ENCODE assay signal across 7 cellular contexts in genomic region chr12:31591308-31591901, GRCh38. TPM values are rescaled to one million over a fixed set of nuclear protein-coding genes. Genes with fewer than 3 reads are reported as not detected.
A peak's percentile ranks its signal among the peaks of the same experiment; 100 is the strongest.
DNase-seq lines count a peak whose midpoint lies in the region; ATAC-seq, FAIRE-seq and TF ChIP-seq lines count a peak whose summit lies in the region.

No MANE protein-coding gene starts in this region.

- in situ Hi-C loops in mammary epithelial cell (cut with MboI; ENCODE audit: low sequenced_read_pairs in 2 of 2) = no loop called here

- no peaks in the 10 kb centered on the region for H3K9me3 ChIP-seq in MM.1S (replicated peaks; ENCODE audit: insufficient read depth, low read length)
- no peaks in the 10 kb centered on the region for H3K9me3 ChIP-seq in mammary epithelial cell (replicated peaks; ENCODE audit: insufficient read depth, low read length)
- H3K9me3 ChIP-seq in kidney (ENCODE audit: control insufficient read depth in 1 of 2, low read length in 2 of 2) = no peaks in the 10 kb centered on the region
- no peaks in the 10 kb centered on the region for H3K9me3 ChIP-seq in spleen

- H3K27ac ChIP-seq in GM23338 (ENCODE audit: low read depth) = no peak overlapping the region
- no peak overlapping the region for H3K27ac ChIP-seq in MM.1S (ENCODE audit: low read length)
- no peak overlapping the region for H3K27ac ChIP-seq in mammary epithelial cell (ENCODE audit: insufficient read depth, low read depth, low read length)
- peak overlapping the region; percentile 89 to 92 for H3K27ac ChIP-seq in kidney (ENCODE audit: low read depth in 2 of 2, low read length in 2 of 2)
- peak overlapping the region; percentile 88 to 97 (median 96) for H3K27ac ChIP-seq in spleen

- peak overlapping the region; percentile 31; the same call in 1 of the 2 replicates for H3K27ac Mint-ChIP-seq in GM23338

- H3K4me1 ChIP-seq in GM23338 (ENCODE audit: insufficient read depth) (peaks cover 13% of the 10 kb centered on the region), MM.1S (ENCODE audit: low read length) (peaks cover 27% of the 10 kb centered on the region), mammary epithelial cell (ENCODE audit: insufficient read depth, low read length) (peaks cover 12% of the 10 kb centered on the region), kidney (ENCODE audit: control insufficient read depth in 1 of 2, insufficient read depth in 1 of 2, low read depth in 1 of 2, low read length in 2 of 2) (peaks cover 0 to 5% of the 10 kb centered on the region in 2 donors), spleen (peaks cover 9 to 53% (median 30%) of the 10 kb centered on the region in 6 donors)

- H3K9me2 ChIP-seq in GM23338 (ENCODE audit: insufficient read depth) = peaks cover 3% of the 10 kb centered on the region; the same call in 1 of the 2 replicates
- no peaks in the 10 kb centered on the region for H3K9me2 ChIP-seq in MM.1S (replicated peaks; ENCODE audit: insufficient read depth, low read length)

- 28% methylated on average over 13 of the region's 23 CpGs for WGBS in mammary epithelial cell (ENCODE audit: low coverage, missing lambda C conversion rate)
- 4 to 8% (median 5%) methylated on average over 17 to 23 of the region's 23 CpGs for WGBS in spleen, 5 donors

- peak overlapping the region; percentile 92 for H3K4me2 ChIP-seq in GM23338
- peak overlapping the region; percentile 74 for H3K4me2 ChIP-seq in MM.1S (ENCODE audit: low read depth, low read length)
- H3K4me2 ChIP-seq in mammary epithelial cell (ENCODE audit: insufficient read depth, low read depth, low read length) = peak overlapping the region; percentile 93

- peaks cover 17% of the 10 kb centered on the region for H3K4me1 Mint-ChIP-seq in GM23338

- H4K20me1 ChIP-seq in GM23338 (replicated peaks; ENCODE audit: insufficient read depth) = peaks cover 8% of the 10 kb centered on the region
- no peaks in the 10 kb centered on the region for H4K20me1 ChIP-seq in MM.1S (ENCODE audit: insufficient read depth, low read length)
- no peaks in the 10 kb centered on the region for H4K20me1 ChIP-seq in mammary epithelial cell (ENCODE audit: insufficient read depth, low read length)

- dilution Hi-C loops in mammary epithelial cell (cut with HindIII; ENCODE audit: low sequenced_read_pairs) = no loop called here

- H3K27me3 ChIP-seq in GM23338 (ENCODE audit: insufficient read depth) = peaks cover 32% of the 10 kb centered on the region
- no peaks in the 10 kb centered on the region for H3K27me3 ChIP-seq in MM.1S (replicated peaks; ENCODE audit: insufficient read depth, low read length)
- no peaks in the 10 kb centered on the region for H3K27me3 ChIP-seq in mammary epithelial cell (ENCODE audit: insufficient read depth, low read length)
- peaks cover 0 to 25% (median 3%) of the 10 kb centered on the region in 7 donors for H3K27me3 ChIP-seq in spleen (replicated peaks in 1 of 7)

- H3K4me3 ChIP-seq in GM23338 = peak overlapping the region; percentile 75
- H3K4me3 ChIP-seq in MM.1S (ENCODE audit: low read length) = peak overlapping the region; percentile 65
- H3K4me3 ChIP-seq in mammary epithelial cell (replicated peaks in 1 of 3; ENCODE audit: insufficient read depth in 1 of 3, low read depth in 2 of 3, low read length in 3 of 3) = peak overlapping the region; percentile 24 to 70 (median 61)
- H3K4me3 ChIP-seq in kidney (ENCODE audit: low read length in 2 of 2) = peak overlapping the region; percentile 87 to 92
- H3K4me3 ChIP-seq in spleen = peak overlapping the region; percentile 38 to 86 (median 82)

- no peaks in the 10 kb centered on the region; the same call in 1 of the 3 replicates for H3K9me3 Mint-ChIP-seq in GM23338

- H3K27me3 Mint-ChIP-seq in GM23338 (ENCODE audit: insufficient read depth, low read depth, poor library complexity) = peaks cover 20% of the 10 kb centered on the region

- H3K4me3 Mint-ChIP-seq in GM23338 = peak overlapping the region; percentile 88

- H3K9ac ChIP-seq in MM.1S (ENCODE audit: low read length) (peak overlapping the region; percentile 22; the same call in 1 of the 2 replicates), mammary epithelial cell (ENCODE audit: insufficient read depth, low read length) (no peak overlapping the region), kidney (ENCODE audit: low read length in 2 of 2) (peak overlapping the region; percentile 75 to 93)

- TF ChIP-seq CTCF in GM23338 (conservative IDR thresholded peaks at IDR 0.05; ENCODE audit: low read depth in 2 of 2) = no peak
- TF ChIP-seq CTCF in MM.1S (IDR thresholded peaks at IDR 0.05; ENCODE audit: low read length) = no peak
- TF ChIP-seq CTCF in mammary epithelial cell (conservative IDR thresholded peaks at IDR 0.05 in 1 of 2, IDR thresholded peaks at IDR 0.05 in 1 of 2; ENCODE audit: extremely low read depth in 1 of 2, insufficient read depth in 1 of 2, low read depth in 1 of 2, low read length in 2 of 2) = no peak
- no peak for TF ChIP-seq CTCF in kidney (IDR thresholded peaks at IDR 0.05; ENCODE audit: borderline replicate concordance, extremely low read depth, insufficient read depth)
- TF ChIP-seq CTCF in spleen (IDR thresholded peaks at IDR 0.05 in 8 of 11, conservative IDR thresholded peaks at IDR 0.05 in 3 of 11) = no peak

- FAIRE-seq in GM12892 (lab: Jason Lieb, UNC) = peak; percentile 78
- FAIRE-seq in kidney (lab: Jason Lieb, UNC) = no peak

- no peak for ATAC-seq in GM23338

- CTCF ChIA-PET in mammary epithelial cell (lab: Charles Lee; ENCODE audit: low non-redundant PET) = no interaction called here

- H3F3A ChIP-seq in GM23338 (replicated peaks; ENCODE audit: low read depth) = peaks cover 7% of the 10 kb centered on the region; the same call in 1 of the 2 replicates
- peaks cover 37% of the 10 kb centered on the region for H3F3A ChIP-seq in MM.1S (ENCODE audit: insufficient read depth, low read length)

- no peak for DNase-seq in GM12892 (ENCODE audit: insufficient read length)
- DNase-seq in GM23338 (ENCODE audit: low spot score) = peak; percentile 32
- DNase-seq in MM.1S = no peak
- DNase-seq in mammary epithelial cell = no peak
- peak; percentile 65 for DNase-seq in kidney
- no peak for DNase-seq in spleen
- no peak for DNase-seq in T1000 (lab: John Stamatoyannopoulos, UW)

- H2AFZ ChIP-seq in GM23338 (peak overlapping the region; percentile 80), MM.1S (ENCODE audit: low read length) (peak overlapping the region; percentile 57), mammary epithelial cell (ENCODE audit: low read depth, low read length) (peak overlapping the region; percentile 100)

- TF ChIP-seq POLR2A in GM12892 (IDR thresholded peaks at IDR 0.05; ENCODE audit: low read depth, low read length) (no peak), spleen (IDR thresholded peaks at IDR 0.05) (peak in 1 of 3 donors; percentile 18)

- intact Hi-C loops in mammary epithelial cell (cut with micrococcal nuclease) (loop anchor here (2.0 to 5.0 kb wide), 2 partner anchors 73 to 119 kb away; no protein-coding TSS in a partner anchor), kidney (cut with DNase I) (no loop called here), spleen (cut with DNase I; ENCODE audit: low total_unique reads) (no loop called here)

- H3K36me3 ChIP-seq in GM23338 (ENCODE audit: insufficient read depth) = no peaks in the 10 kb centered on the region
- no peaks in the 10 kb centered on the region for H3K36me3 ChIP-seq in MM.1S (replicated peaks; ENCODE audit: insufficient read depth, low read length)
- H3K36me3 ChIP-seq in mammary epithelial cell (ENCODE audit: insufficient read depth, low read length) = no peaks in the 10 kb centered on the region
- no peaks in the 10 kb centered on the region for H3K36me3 ChIP-seq in kidney (ENCODE audit: control insufficient read depth in 1 of 2, insufficient read depth in 2 of 2, low read length in 2 of 2)
- H3K36me3 ChIP-seq in spleen = no peaks in the 10 kb centered on the region

- peaks cover 31% of the 10 kb centered on the region for H3K79me2 ChIP-seq in GM23338 (replicated peaks; ENCODE audit: insufficient read depth)
- peaks cover 24% of the 10 kb centered on the region for H3K79me2 ChIP-seq in MM.1S (ENCODE audit: low read length)
- H3K79me2 ChIP-seq in mammary epithelial cell (ENCODE audit: insufficient read depth, low read length) = no peaks in the 10 kb centered on the region

- H3K36me3 Mint-ChIP-seq in GM23338 (ENCODE audit: low read depth) = peaks cover 11% of the 10 kb centered on the region

- no TSS peak for BruUV-seq in mammary epithelial cell (replicated peaks; lab: Mats Ljungman, UMichigan)

TF ChIP-seq in GM23338, 12 proteins besides CTCF, POLR2A, EP300 and RAD21 (continues in another document):
- TF ChIP-seq CREB1 (CRISPR knock-in tag; IDR thresholded peaks at IDR 0.05; ENCODE audit: low read depth) = no peak
- no peak for TF ChIP-seq NANOG (IDR thresholded peaks at IDR 0.05; ENCODE audit: borderline replicate concordance)
- no peak for TF ChIP-seq ZNF114 (CRISPR knock-in tag; IDR thresholded peaks at IDR 0.05)
- TF ChIP-seq ZNF331 (CRISPR knock-in tag; IDR thresholded peaks at IDR 0.05; ENCODE audit: low read depth) = no peak
- TF ChIP-seq EZH2phosphoT487 (IDR thresholded peaks at IDR 0.05; ENCODE audit: unreplicated experiment) = no peak

RNA-seq across cellular contexts. Expression of gene DENND5B, which starts 0.5 kb away (rescaled TPM):
- 8.6 TPM for polyA plus RNA-seq in GM12892 (2012; ENCODE audit: missing spikeins)
- total RNA-seq in GM23338 (2014; rRNA removed; shearing (Covaris generic)) = 17.2 and 19.3 TPM in 2 replicates
- polyA plus RNA-seq in GM23338 (2016; fragmentation: Nextera tagmentation; extraction: Ambion mirVana) (5.4 and 6.5 TPM in 2 replicates), mammary epithelial cell (2.3 TPM), kidney (ENCODE audit: insufficient read depth, low read depth, low replicate concordance) (2.9 TPM), spleen (1 to 10 TPM; 4.5 to 7.0 (median 6.1) TPM)
- total RNA-seq in mammary epithelial cell (1 to 10 TPM; 2.6 to 7.5 TPM), kidney (14.1 TPM), spleen (10 to 100 TPM; 23.1 to 42.5 (median 30.5) TPM)
- polyA minus RNA-seq in mammary epithelial cell = 2.2 TPM

Comparison
In these comparisons a context has a peak if more than half of its experiments do, and no peak if none do; other contexts are left out.
1. DNase-seq: peak in GM23338 (single experiment) and kidney (single experiment); none in GM12892 (single experiment), MM.1S (single experiment), mammary epithelial cell (single experiment), spleen (single experiment) and T1000 (single experiment).
2. H3K27ac ChIP-seq: peak in kidney (2 of 2) and spleen (8 of 8); none in GM23338 (single experiment), MM.1S (single experiment) and mammary epithelial cell (single experiment).
3. Peak in every context shown above with its lines, with median percentiles within 50 percentile points of each other: H2AFZ ChIP-seq, H3K4me2 ChIP-seq and H3K4me3 ChIP-seq.